ENCODE assay signal across 8 cellular contexts in the genomic region with DNA sequence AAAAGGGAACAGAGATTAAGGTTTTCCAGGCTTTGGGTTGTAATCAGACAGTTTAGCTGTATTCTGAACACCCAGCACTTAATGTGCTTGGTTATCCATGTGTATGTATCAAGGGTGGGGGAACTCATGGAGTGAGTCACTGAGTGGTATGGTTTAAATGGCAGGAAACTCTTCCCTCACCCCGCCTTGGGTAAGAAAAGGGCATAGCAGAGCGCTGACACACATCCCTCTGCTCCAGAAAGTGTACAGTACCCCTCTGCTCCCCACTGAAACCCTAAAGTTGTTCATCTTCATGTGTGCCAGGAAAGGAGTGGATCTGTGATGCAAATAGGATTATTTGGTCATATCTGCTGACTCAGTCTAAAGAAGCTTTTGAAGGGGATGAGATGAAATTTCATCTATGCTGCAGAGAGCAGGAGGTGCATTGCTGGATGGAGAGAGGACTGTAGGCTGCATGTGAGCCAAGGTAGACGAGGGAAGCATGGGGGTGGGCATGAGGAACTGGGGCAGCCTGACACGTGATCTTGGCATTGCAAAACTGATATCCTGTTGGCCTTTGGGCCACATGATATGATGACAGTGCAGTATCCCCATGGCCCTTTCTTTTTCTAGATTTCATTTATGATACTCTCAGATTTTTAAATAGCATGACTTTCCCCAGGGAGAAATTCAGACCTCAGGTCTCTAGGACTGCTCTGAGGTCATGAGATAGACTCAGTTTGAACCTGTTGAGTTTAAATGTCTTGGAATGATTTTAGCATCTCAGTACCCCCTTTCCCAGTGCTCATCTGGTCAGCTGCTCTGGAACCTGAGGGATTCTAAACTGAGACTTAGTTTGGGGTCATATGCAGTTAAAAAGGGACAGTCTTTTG.
DNase-seq lines count a peak whose midpoint lies in the region; ATAC-seq and TF ChIP-seq lines count a peak whose summit lies in the region.

No MANE protein-coding gene starts in this region.

- no peak overlapping the region for H3K9ac ChIP-seq in neural progenitor cell

- no peaks in the 10 kb centered on the region for H3K79me2 ChIP-seq in neural progenitor cell (ENCODE audit: low read depth)

- H3K27me3 ChIP-seq in heart left ventricle (peaks cover 0 to 6% (median 0%) of the 10 kb centered on the region in 9 donors), right atrium auricular region (no peaks in the 10 kb centered on the region), right cardiac atrium (ENCODE audit: control insufficient read depth, insufficient read depth) (no peaks in the 10 kb centered on the region), upper lobe of right lung (no peaks in the 10 kb centered on the region), neural progenitor cell (no peaks in the 10 kb centered on the region)

- H3K4me3 Mint-ChIP-seq in neural progenitor cell: no peak overlapping the region

- H4K20me1 ChIP-seq in neural progenitor cell (ENCODE audit: low read depth): no peaks in the 10 kb centered on the region

- TF ChIP-seq CTCF in heart left ventricle (IDR thresholded peaks at IDR 0.05): no peak
- no peak for TF ChIP-seq CTCF in right atrium auricular region (IDR thresholded peaks at IDR 0.05)
- TF ChIP-seq CTCF in upper lobe of right lung (IDR thresholded peaks at IDR 0.05): no peak
- no peak for TF ChIP-seq CTCF in neural progenitor cell (IDR thresholded peaks at IDR 0.05)

- peaks cover 0 to 38% (median 5%) of the 10 kb centered on the region in 12 donors for H3K4me1 ChIP-seq in heart left ventricle
- peaks cover 0 to 19% of the 10 kb centered on the region in 2 donors for H3K4me1 ChIP-seq in right atrium auricular region
- peaks cover 5% of the 10 kb centered on the region for H3K4me1 ChIP-seq in right cardiac atrium (ENCODE audit: control insufficient read depth, insufficient read depth, low read length)
- no peaks in the 10 kb centered on the region for H3K4me1 ChIP-seq in upper lobe of right lung
- H3K4me1 ChIP-seq in neural progenitor cell: no peaks in the 10 kb centered on the region

- peaks cover 12% of the 10 kb centered on the region for H3K36me3 Mint-ChIP-seq in neural progenitor cell

- no peaks in the 10 kb centered on the region for H3K4me1 Mint-ChIP-seq in neural progenitor cell

- no peaks in the 10 kb centered on the region for H3F3A ChIP-seq in neural progenitor cell (ENCODE audit: low read depth)

- no peak overlapping the region for H3K4me3 ChIP-seq in heart left ventricle
- H3K4me3 ChIP-seq in right atrium auricular region: no peak overlapping the region
- no peak overlapping the region for H3K4me3 ChIP-seq in right cardiac atrium (ENCODE audit: low read length)
- no peak overlapping the region for H3K4me3 ChIP-seq in upper lobe of right lung
- no peak overlapping the region for H3K4me3 ChIP-seq in neural progenitor cell

- H3K27ac ChIP-seq in heart left ventricle (peak overlapping the region in 3 of 12 donors; percentile 17 to 54 (median 35)), right atrium auricular region (peak overlapping the region in 1 of 2 donors; percentile 47), right cardiac atrium (ENCODE audit: low read length) (no peak overlapping the region), upper lobe of right lung (peak overlapping the region; percentile 47), neural progenitor cell (no peak overlapping the region)

- peaks cover 4% of the 10 kb centered on the region for H3K27me3 Mint-ChIP-seq in neural progenitor cell (ENCODE audit: insufficient read depth, low read depth)

- WGBS in heart left ventricle, 4 donors: 37 to 66% (median 54%) methylated on average over 4 of the region's 4 CpGs
- WGBS in right cardiac atrium: 74% methylated on average over 4 of the region's 4 CpGs

- intact Hi-C loops in heart left ventricle (cut with DNase I): no loop called here
- intact Hi-C loops in right cardiac atrium (cut with DNase I): no loop called here
- intact Hi-C loops in upper lobe of right lung (cut with DNase I): no loop called here

- TF ChIP-seq POLR2A in heart left ventricle (IDR thresholded peaks at IDR 0.05): no peak

- H3K9me3 Mint-ChIP-seq in neural progenitor cell: peaks cover 10% of the 10 kb centered on the region

- no peak for DNase-seq in heart left ventricle
- no peak for DNase-seq in right atrium auricular region (ENCODE audit: low spot score)
- DNase-seq in right cardiac atrium: no peak
- DNase-seq in upper lobe of right lung: no peak
- DNase-seq in neural progenitor cell (ENCODE audit: low spot score): no peak
- DNase-seq in NCI-H345 (lab: John Stamatoyannopoulos, UW): no peak

- H3K9me3 ChIP-seq in heart left ventricle (no peaks in the 10 kb centered on the region), right atrium auricular region (no peaks in the 10 kb centered on the region), right cardiac atrium (ENCODE audit: control insufficient read depth, low read length) (no peaks in the 10 kb centered on the region), upper lobe of right lung (no peaks in the 10 kb centered on the region), neural progenitor cell (ENCODE audit: low read depth) (no peaks in the 10 kb centered on the region)

- H3K4me2 ChIP-seq in neural progenitor cell: no peak overlapping the region

- peak in 3 of 4 donors; percentile 49 to 66 (median 65) for ATAC-seq in heart left ventricle
- peak; percentile 93 for ATAC-seq in SK-N-SH treated with all-trans-retinoic acid at 6 μM for 48 hours
- ATAC-seq in right cardiac atrium: peak; percentile 52 to 89
- ATAC-seq in upper lobe of right lung: peak; percentile 67
- no peak for ATAC-seq in GM19328 (IDR thresholded peaks at IDR 0.05; ENCODE audit: unreplicated experiment)

- H3K36me3 ChIP-seq in heart left ventricle: no peaks in the 10 kb centered on the region
- no peaks in the 10 kb centered on the region for H3K36me3 ChIP-seq in right atrium auricular region
- no peaks in the 10 kb centered on the region for H3K36me3 ChIP-seq in upper lobe of right lung
- no peaks in the 10 kb centered on the region for H3K36me3 ChIP-seq in neural progenitor cell

- H2AFZ ChIP-seq in neural progenitor cell (replicated peaks): no peak overlapping the region

- H3K27ac Mint-ChIP-seq in neural progenitor cell: no peak overlapping the region

TF ChIP-seq in SK-N-SH treated with all-trans-retinoic acid at 6 μM for 48 hours, 23 proteins besides CTCF, POLR2A, EP300 and RAD21:
- no peak for TF ChIP-seq BACH2 (CRISPR knock-in tag; IDR thresholded peaks at IDR 0.05; ENCODE audit: borderline replicate concordance)
- TF ChIP-seq, protein P1, sequence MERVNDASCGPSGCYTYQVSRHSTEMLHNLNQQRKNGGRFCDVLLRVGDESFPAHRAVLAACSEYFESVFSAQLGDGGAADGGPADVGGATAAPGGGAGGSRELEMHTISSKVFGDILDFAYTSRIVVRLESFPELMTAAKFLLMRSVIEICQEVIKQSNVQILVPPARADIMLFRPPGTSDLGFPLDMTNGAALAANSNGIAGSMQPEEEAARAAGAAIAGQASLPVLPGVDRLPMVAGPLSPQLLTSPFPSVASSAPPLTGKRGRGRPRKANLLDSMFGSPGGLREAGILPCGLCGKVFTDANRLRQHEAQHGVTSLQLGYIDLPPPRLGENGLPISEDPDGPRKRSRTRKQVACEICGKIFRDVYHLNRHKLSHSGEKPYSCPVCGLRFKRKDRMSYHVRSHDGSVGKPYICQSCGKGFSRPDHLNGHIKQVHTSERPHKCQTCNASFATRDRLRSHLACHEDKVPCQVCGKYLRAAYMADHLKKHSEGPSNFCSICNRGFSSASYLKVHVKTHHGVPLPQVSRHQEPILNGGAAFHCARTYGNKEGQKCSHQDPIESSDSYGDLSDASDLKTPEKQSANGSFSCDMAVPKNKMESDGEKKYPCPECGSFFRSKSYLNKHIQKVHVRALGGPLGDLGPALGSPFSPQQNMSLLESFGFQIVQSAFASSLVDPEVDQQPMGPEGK (CRISPR knock-in tag; IDR thresholded peaks at IDR 0.05; ENCODE audit: borderline replicate concordance): no peak
- TF ChIP-seq, protein P2, sequence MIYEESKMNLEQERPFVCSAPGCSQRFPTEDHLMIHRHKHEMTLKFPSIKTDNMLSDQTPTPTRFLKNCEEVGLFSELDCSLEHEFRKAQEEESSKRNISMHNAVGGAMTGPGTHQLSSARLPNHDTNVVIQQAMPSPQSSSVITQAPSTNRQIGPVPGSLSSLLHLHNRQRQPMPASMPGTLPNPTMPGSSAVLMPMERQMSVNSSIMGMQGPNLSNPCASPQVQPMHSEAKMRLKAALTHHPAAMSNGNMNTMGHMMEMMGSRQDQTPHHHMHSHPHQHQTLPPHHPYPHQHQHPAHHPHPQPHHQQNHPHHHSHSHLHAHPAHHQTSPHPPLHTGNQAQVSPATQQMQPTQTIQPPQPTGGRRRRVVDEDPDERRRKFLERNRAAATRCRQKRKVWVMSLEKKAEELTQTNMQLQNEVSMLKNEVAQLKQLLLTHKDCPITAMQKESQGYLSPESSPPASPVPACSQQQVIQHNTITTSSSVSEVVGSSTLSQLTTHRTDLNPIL (CRISPR knock-in tag; IDR thresholded peaks at IDR 0.05; ENCODE audit: low read depth): no peak
- no peak for TF ChIP-seq ZFP30 (CRISPR knock-in tag; IDR thresholded peaks at IDR 0.05)
- no peak for TF ChIP-seq ESRRG (CRISPR knock-in tag; IDR thresholded peaks at IDR 0.05)
